ENCODE assay signal across 19 cellular contexts in the genomic region with DNA sequence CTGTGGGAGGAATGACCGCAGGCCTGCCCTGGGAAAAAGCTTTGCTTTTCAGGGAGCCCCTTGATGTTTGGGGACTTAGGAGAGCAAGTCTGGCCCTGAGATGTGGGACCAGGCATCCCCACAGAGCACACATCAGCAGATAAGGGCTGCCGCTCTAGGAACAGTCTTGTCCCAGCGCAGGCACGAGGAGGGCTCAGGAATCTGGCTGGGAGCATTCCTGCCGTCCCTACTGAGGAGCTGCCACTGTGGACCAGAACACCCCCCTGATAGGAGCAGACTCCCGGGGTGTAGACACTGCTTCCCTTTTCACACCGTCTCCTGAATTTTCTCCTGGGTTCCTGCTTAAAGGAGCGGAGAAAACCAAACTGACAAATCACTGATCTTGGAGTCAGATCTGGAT.
DNase-seq lines count a peak whose midpoint lies in the region; ATAC-seq and TF ChIP-seq lines count a peak whose summit lies in the region.
"Had no signal": no experiment of that assay in that cellular context is flagged by ENCODE, and none has a peak within 500 bp of the region (broad histone marks: within the 10 kb centered on the region; RNA-seq: fewer than 3 reads in every experiment).

No MANE protein-coding gene starts in this region.

- intact Hi-C loops in posterior vena cava (cut with DNase I) (no loop called here), thyroid gland (cut with DNase I) (no loop called here)

- H3K27me3 Mint-ChIP-seq in H9 (ENCODE audit: low read depth) = no peaks in the 10 kb centered on the region; the same call in none of the 2 replicates
- H3K27me3 Mint-ChIP-seq: IgD-negative memory B cell had no signal

- no peak overlapping the region for H3K4ac ChIP-seq in H9 (ENCODE audit: low read depth, low read length)

- no peak overlapping the region for H3K23ac ChIP-seq in H9 (ENCODE audit: insufficient read length, low read depth, low read length)

- ATAC-seq in HG02763 (IDR thresholded peaks at IDR 0.05; ENCODE audit: unreplicated experiment) (no peak), GM21526 (IDR thresholded peaks at IDR 0.05; ENCODE audit: low FRiP score, unreplicated experiment) (no peak)
- ATAC-seq: CD8-positive, alpha-beta T cell; HCT116; HepG2 had no signal

- no peak overlapping the region for H3K9ac ChIP-seq in BLaER1
- H3K9ac ChIP-seq in BLaER1 treated with 17β-estradiol and CSF1 and Interleukin-3, amounts not matched to agents 10 nM and 100 nM = peak overlapping the region in 1 of 11 experiments; percentile 9; a peak in 1 of 22 replicates
- no peak overlapping the region for H3K9ac ChIP-seq in H9 (ENCODE audit: extremely low read depth, insufficient read length, low read length)
- H3K9ac ChIP-seq: GM23248 had no signal

- TF ChIP-seq CTCF in H9 (conservative IDR thresholded peaks at IDR 0.05) (no peak), thyroid gland (IDR thresholded peaks at IDR 0.05) (no peak)

- no peak overlapping the region for H2BK12ac ChIP-seq in H9 (ENCODE audit: insufficient read length, low read depth, low read length)

- H4K91ac ChIP-seq in H9 (ENCODE audit: insufficient read length, low read depth, low read length) = no peak overlapping the region

- no peak overlapping the region for H2AFZ ChIP-seq in H9 (ENCODE audit: low read length)
- H2AFZ ChIP-seq: GM23248 had no signal

- H3K9me3 Mint-ChIP-seq in H9 = peaks cover 14 to 16% of the 10 kb centered on the region in 2 experiments
- H3K9me3 Mint-ChIP-seq: HFFc6 had no signal

- TF ChIP-seq POLR2A in thyroid gland (IDR thresholded peaks at IDR 0.05) = no peak

- H3K27ac Mint-ChIP-seq in H9 = no peak overlapping the region
- H3K27ac Mint-ChIP-seq: CD8-positive, alpha-beta T cell; HFFc6 had no signal

- H3K56ac ChIP-seq in H9 (ENCODE audit: insufficient read length, low read depth, low read length) = no peak overlapping the region

- H3K4me2 ChIP-seq in BLaER1 = peak overlapping the region; percentile 74
- peak overlapping the region in 8 of 11 experiments; percentile 60 to 81 (median 74); a peak in 12 of 22 replicates for H3K4me2 ChIP-seq in BLaER1 treated with 17β-estradiol and CSF1 and Interleukin-3, amounts not matched to agents 10 nM and 100 nM
- no peak overlapping the region for H3K4me2 ChIP-seq in H9 (ENCODE audit: insufficient read depth, insufficient read length, low read length)

- H2BK15ac ChIP-seq in H9 (ENCODE audit: low read depth, low read length) = no peak overlapping the region

- peak overlapping the region; percentile 18 for H4K8ac ChIP-seq in H9 (replicated peaks; ENCODE audit: insufficient read length, low read depth, low read length)

- H3K27ac ChIP-seq in BLaER1 = peak overlapping the region; percentile 74
- peak overlapping the region in 6 of 11 experiments; percentile 11 to 78 (median 75); a peak in 9 of 22 replicates for H3K27ac ChIP-seq in BLaER1 treated with 17β-estradiol and CSF1 and Interleukin-3, amounts not matched to agents 10 nM and 100 nM
- H3K27ac ChIP-seq in H9 (ENCODE audit: insufficient read length, low read depth, low read length) = no peak overlapping the region
- H3K27ac ChIP-seq in thyroid gland = no peak overlapping the region
- H3K27ac ChIP-seq: GM23248 had no signal

- no peak overlapping the region for H3K4me3 ChIP-seq in BLaER1
- no peak overlapping the region for H3K4me3 ChIP-seq in BLaER1 treated with 17β-estradiol and CSF1 and Interleukin-3, amounts not matched to agents 10 nM and 100 nM
- no peak overlapping the region for H3K4me3 ChIP-seq in thyroid gland (replicated peaks in 1 of 3)
- H3K4me3 ChIP-seq: GM23248 had no signal

- no peak overlapping the region for H2BK120ac ChIP-seq in H9 (ENCODE audit: low read depth, low read length, poor library complexity, severe bottlenecking)

- H2BK20ac ChIP-seq in H9 (ENCODE audit: low read depth, low read length, poor library complexity, severe bottlenecking) = no peak overlapping the region

- no peaks in the 10 kb centered on the region; the same call in 1 of the 2 replicates for H3K79me2 ChIP-seq in H9 (ENCODE audit: insufficient read depth, low read length)

- H3K79me1 ChIP-seq in H9 (ENCODE audit: insufficient read depth, low read depth, low read length, poor library complexity, severe bottlenecking) = no peaks in the 10 kb centered on the region

- H3K23me2 ChIP-seq in H9 (ENCODE audit: insufficient read length, low read depth, low read length, poor library complexity, severe bottlenecking) = no peaks in the 10 kb centered on the region

- H2BK5ac ChIP-seq in H9 (ENCODE audit: insufficient read length, low read length) = no peak overlapping the region

- H2AK5ac ChIP-seq in H9 (ENCODE audit: insufficient read length, low read length) = no peak overlapping the region

- no peak for DNase-seq in H9
- DNase-seq in posterior vena cava (ENCODE audit: low spot score) = peak; percentile 22
- no peak for DNase-seq in thyroid gland
- DNase-seq: ACHN; BE2C; CD8-positive, alpha-beta T cell; DMS 273 treated with DMSO at 0.1 percent for 48 hours; DMS53; DND-41; GM23248; HFFc6; KBM-7 had no signal

- peaks cover 19 to 25% (median 23%) of the 10 kb centered on the region in 3 experiments for H3K36me3 Mint-ChIP-seq in H9 (ENCODE audit: insufficient read depth in 1 of 3, low read depth in 3 of 3)

- H3K9me3 ChIP-seq in BLaER1 (peaks cover 24% of the 10 kb centered on the region), H9 (ENCODE audit: control insufficient read depth, low read depth, low read length) (no peaks in the 10 kb centered on the region), thyroid gland (no peaks in the 10 kb centered on the region)
- peaks cover 16 to 29% (median 25%) of the 10 kb centered on the region in 11 experiments for H3K9me3 ChIP-seq in BLaER1 treated with 17β-estradiol and CSF1 and Interleukin-3, amounts not matched to agents 10 nM and 100 nM (replicated peaks in 1 of 11)
- H3K9me3 ChIP-seq: BE2C had no signal

- no peak overlapping the region for H4K5ac ChIP-seq in H9 (ENCODE audit: insufficient read length, low read depth, low read length)

- H3K27me3 ChIP-seq in BLaER1 (no peaks in the 10 kb centered on the region), H9 (ENCODE audit: insufficient read depth, low read length) (no peaks in the 10 kb centered on the region), thyroid gland (no peaks in the 10 kb centered on the region)
- H3K27me3 ChIP-seq in BLaER1 treated with 17β-estradiol and CSF1 and Interleukin-3, amounts not matched to agents 10 nM and 100 nM = no peaks in the 10 kb centered on the region
- H3K27me3 ChIP-seq: BE2C had no signal

- H3K4me1 ChIP-seq in BLaER1 = peaks cover 80% of the 10 kb centered on the region
- peaks cover 36 to 73% (median 68%) of the 10 kb centered on the region in 10 experiments for H3K4me1 ChIP-seq in BLaER1 treated with 17β-estradiol and CSF1 and Interleukin-3, amounts not matched to agents 10 nM and 100 nM
- H3K4me1 ChIP-seq in H9 (ENCODE audit: insufficient read depth, low read length) = no peaks in the 10 kb centered on the region; the same call in 1 of the 2 replicates
- H3K4me1 ChIP-seq in thyroid gland = peaks cover 6 to 18% of the 10 kb centered on the region in 2 donors

- no peak overlapping the region; the same call in 1 of the 2 replicates for H3K14ac ChIP-seq in H9 (ENCODE audit: insufficient read depth, low read length)

- no CpG with 5 or more reads among the region's 8 CpGs for WGBS in H9 (ENCODE audit: extremely low coverage, insufficient read length, low lambda C conversion rate)
- WGBS in thyroid gland, 2 donors = 95 to 98% methylated on average over 8 of the region's 8 CpGs

- H3K4me3 Mint-ChIP-seq in H9 = no peak overlapping the region
- H3K4me3 Mint-ChIP-seq: CD8-positive, alpha-beta T cell; HFFc6 had no signal

- H3K4me1 Mint-ChIP-seq in H9 = peaks cover 5 to 6% of the 10 kb centered on the region in 2 experiments

- H3K18ac ChIP-seq in H9 (ENCODE audit: insufficient read length, low read depth, low read length) = no peak overlapping the region

- H4K20me1 ChIP-seq in BLaER1 (peaks cover 29% of the 10 kb centered on the region; the same call in 1 of the 2 replicates), H9 (ENCODE audit: control insufficient read depth, insufficient read depth, insufficient read length) (no peaks in the 10 kb centered on the region)
- H4K20me1 ChIP-seq in BLaER1 treated with 17β-estradiol and CSF1 and Interleukin-3, amounts not matched to agents 10 nM and 100 nM = peaks cover 0 to 64% (median 15%) of the 10 kb centered on the region in 11 experiments; a peak in 14 of 22 replicates

- H3K36me3 ChIP-seq in BLaER1 = peaks cover 57% of the 10 kb centered on the region
- H3K36me3 ChIP-seq in BLaER1 treated with 17β-estradiol and CSF1 and Interleukin-3, amounts not matched to agents 10 nM and 100 nM = peaks cover 0 to 44% (median 28%) of the 10 kb centered on the region in 11 experiments; a peak in 19 of 22 replicates
- no peaks in the 10 kb centered on the region for H3K36me3 ChIP-seq in thyroid gland
- H3K36me3 ChIP-seq: BE2C had no signal

- H3T11ph ChIP-seq in H9 (ENCODE audit: low read length) = no peak overlapping the region

Comparison
In these comparisons a context has a peak if more than half of its experiments do, and no peak if none do; other contexts are left out.
1. H3K27ac ChIP-seq: peak in BLaER1 (single experiment) and BLaER1 treated with 17β-estradiol and CSF1 and Interleukin-3, amounts not matched to agents 10 nM and 100 nM (6 of 11); none in H9 (single experiment) and thyroid gland (0 of 3).